Comparison of ENCODE assay signal across 8 cellular contexts in the genomic region with DNA sequence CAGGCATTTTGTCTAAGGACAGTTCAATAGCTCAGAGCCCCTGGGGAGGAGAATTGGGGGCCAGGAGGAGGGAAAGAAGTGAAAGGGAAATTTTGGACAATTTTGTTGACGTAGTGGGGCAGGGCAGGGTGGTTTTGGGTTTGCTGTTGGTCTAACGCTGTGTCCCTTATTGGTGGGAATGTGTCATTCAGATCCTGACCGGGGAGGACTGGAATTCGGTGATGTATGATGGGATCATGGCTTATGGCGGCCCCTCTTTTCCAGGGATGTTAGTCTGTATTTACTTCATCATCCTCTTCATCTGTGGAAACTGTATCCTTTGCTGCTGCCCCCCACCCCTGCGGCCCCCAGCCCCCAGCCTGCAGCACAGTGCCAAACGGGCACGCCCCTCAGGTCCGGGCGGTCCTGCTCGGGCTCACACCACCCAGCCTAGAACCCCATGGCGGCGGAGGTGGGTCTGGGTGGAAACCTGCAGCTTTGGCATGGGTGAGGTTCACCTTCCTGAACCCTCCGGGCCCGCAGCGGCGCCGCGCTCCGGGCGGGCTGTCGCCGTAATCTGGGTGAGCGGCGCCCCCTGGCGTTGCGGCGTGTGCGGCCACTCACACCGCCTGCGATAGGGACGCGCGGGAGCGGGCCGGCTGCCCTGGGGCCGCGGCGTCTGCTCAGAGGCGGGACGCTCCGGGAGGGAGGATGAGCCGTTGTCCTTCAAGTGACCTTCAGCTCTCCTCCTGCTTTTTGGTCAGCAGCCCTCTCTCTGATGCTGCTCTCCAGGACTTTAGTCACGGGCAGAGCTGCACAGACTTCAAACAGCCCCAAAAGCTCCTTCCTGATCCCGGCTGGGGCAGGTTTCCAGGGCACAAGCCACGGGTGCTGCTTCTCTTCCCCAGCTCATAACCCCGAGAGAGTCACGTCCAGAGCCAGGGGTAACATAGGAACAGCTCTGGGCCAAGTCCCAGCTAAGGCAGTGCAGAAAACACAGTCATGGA.
DNase-seq lines count a peak whose midpoint lies in the region; ATAC-seq and TF ChIP-seq lines count a peak whose summit lies in the region.

No MANE protein-coding gene starts in this region.

- 0 out of 2 replicates have a peak, but pooled peaks cover 7% of the 10 kb centered on the region for H3K27me3 ChIP-seq in MM.1S (replicated peaks; ENCODE audit: insufficient read depth, low read length)

- H3F3A ChIP-seq in MM.1S (ENCODE audit: insufficient read depth, low read length) = no peaks in the 10 kb centered on the region

- TF ChIP-seq CTCF in MM.1S (IDR thresholded peaks at IDR 0.05; ENCODE audit: low read length) (peak; percentile 85), VCaP (conservative IDR thresholded peaks at IDR 0.05) (peak; percentile 96)

- no peaks in the 10 kb centered on the region for H3K79me2 ChIP-seq in MM.1S (ENCODE audit: low read length)

- DNase-seq in GM03348 (ENCODE audit: low spot score) (peak; percentile 93), MM.1S (peak; percentile 76), kidney glomerular epithelial cell (lab: John Stamatoyannopoulos, UW) (peak; percentile 0)
- peak; percentile 1 for DNase-seq in central memory CD4-positive, alpha-beta T cell
- peak; percentile 65 to 73 for DNase-seq in stimulated activated CD4-positive, alpha-beta T cell treated with anti-CD3 and anti-CD28 coated beads, Interleukin-2, amount 100 ng/mL, for 48 hours

- H3K4me2 ChIP-seq in MM.1S (ENCODE audit: low read depth, low read length) = peak overlapping the region; percentile 55; the same call in 1 of the 2 replicates

- no peak for ATAC-seq in GM19452 (IDR thresholded peaks at IDR 0.05; ENCODE audit: unreplicated experiment)
- no peak for ATAC-seq in HG03521 (IDR thresholded peaks at IDR 0.05; ENCODE audit: unreplicated experiment)

- no peaks in the 10 kb centered on the region for H3K36me3 ChIP-seq in MM.1S (replicated peaks; ENCODE audit: insufficient read depth, low read length)

- H3K4me1 ChIP-seq in MM.1S (ENCODE audit: low read length) = peaks cover 4% of the 10 kb centered on the region; the same call in 1 of the 2 replicates

- no peak overlapping the region; the same call in 1 of the 2 replicates for H3K4me3 ChIP-seq in MM.1S (ENCODE audit: low read length)

- H3K27ac ChIP-seq in MM.1S (ENCODE audit: low read length) = no peak overlapping the region
- H3K27ac ChIP-seq in VCaP = peak overlapping the region; percentile 52; the same call in 1 of the 2 replicates

- no peaks in the 10 kb centered on the region for H4K20me1 ChIP-seq in MM.1S (ENCODE audit: insufficient read depth, low read length)

- no peaks in the 10 kb centered on the region for H3K9me2 ChIP-seq in MM.1S (replicated peaks; ENCODE audit: insufficient read depth, low read length)

- no peaks in the 10 kb centered on the region for H3K9me3 ChIP-seq in MM.1S (replicated peaks; ENCODE audit: insufficient read depth, low read length)

- H2AFZ ChIP-seq in MM.1S (ENCODE audit: low read length) = peak overlapping the region; percentile 72

- H3K9ac ChIP-seq in MM.1S (ENCODE audit: low read length) = peak overlapping the region; percentile 8; the same call in 1 of the 2 replicates

Comparison
In these comparisons a context has a peak if more than half of its experiments do, and no peak if none do; other contexts are left out.
1. DNase-seq: peak in every context shown above with its lines; median percentile 93 in GM03348; 76 in MM.1S; 69 in stimulated activated CD4-positive, alpha-beta T cell treated with anti-CD3 and anti-CD28 coated beads, Interleukin-2, amount 100 ng/mL, for 48 hours; 1 in central memory CD4-positive, alpha-beta T cell; 0 in kidney glomerular epithelial cell.